ENCODE assay signal across 10 cellular contexts in the genomic region with DNA sequence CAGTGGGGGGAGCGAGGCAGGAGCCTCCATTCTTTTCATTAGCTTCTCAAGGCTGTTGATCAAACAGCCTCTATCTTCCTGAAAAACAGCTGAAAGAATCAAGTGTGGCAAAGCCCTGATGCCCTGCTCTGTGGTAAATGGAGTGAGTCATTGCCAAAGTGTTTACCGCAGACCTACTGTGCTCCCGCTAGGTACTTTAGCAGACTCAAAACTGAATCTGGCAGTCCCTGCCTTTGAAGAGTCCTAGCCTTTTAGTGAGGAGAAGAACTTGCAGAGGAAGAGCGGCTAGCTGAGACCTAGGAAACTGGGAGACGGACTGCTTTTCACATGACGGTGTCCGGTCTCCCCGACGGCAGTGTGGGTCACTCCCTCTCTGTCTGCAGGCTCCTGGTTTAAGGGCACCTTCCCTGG. TPM values are rescaled to one million over a fixed set of nuclear protein-coding genes. Genes with fewer than 3 reads are reported as not detected.
DNase-seq lines count a peak whose midpoint lies in the region; ATAC-seq and TF ChIP-seq lines count a peak whose summit lies in the region.
"Had no signal": no experiment of that assay in that cellular context is flagged by ENCODE, and none has a peak within 500 bp of the region (broad histone marks: within the 10 kb centered on the region; RNA-seq: fewer than 3 reads in every experiment).

No MANE protein-coding gene starts in this region.

- H3K9me3 ChIP-seq in mammary epithelial cell (replicated peaks; ENCODE audit: insufficient read depth, low read length) (no peaks in the 10 kb centered on the region), RWPE2 (ENCODE audit: severe bottlenecking) (no peaks in the 10 kb centered on the region)
- H3K9me3 ChIP-seq: Peyer's patch had no signal

- no peak overlapping the region for H3K4me2 ChIP-seq in mammary epithelial cell (ENCODE audit: insufficient read depth, low read depth, low read length)

- H3K27me3 ChIP-seq in mammary epithelial cell (ENCODE audit: insufficient read depth, low read length) (peaks cover 8% of the 10 kb centered on the region), RWPE2 (ENCODE audit: insufficient read depth, poor library complexity, severe bottlenecking) (no peaks in the 10 kb centered on the region)

- H3K4me1 Mint-ChIP-seq in MCF 10A (ENCODE audit: insufficient read depth, unreplicated experiment) (peaks cover 13% of the 10 kb centered on the region), glutamatergic neuron (ENCODE audit: low read depth, unreplicated experiment) (peaks cover 13% of the 10 kb centered on the region), type B pancreatic cell (ENCODE audit: unreplicated experiment) (peaks cover 14% of the 10 kb centered on the region)

- H3K9me3 Mint-ChIP-seq in MCF 10A (ENCODE audit: unreplicated experiment), result no peaks in the 10 kb centered on the region
- peaks cover 7% of the 10 kb centered on the region for H3K9me3 Mint-ChIP-seq in glutamatergic neuron (ENCODE audit: unreplicated experiment)
- no peaks in the 10 kb centered on the region for H3K9me3 Mint-ChIP-seq in type B pancreatic cell

- H3K9ac ChIP-seq in mammary epithelial cell (ENCODE audit: insufficient read depth, low read length), result no peak overlapping the region

- POLR2A ChIA-PET in MCF 10A (lab: Yijun Ruan, JAX), result interaction anchor here (1.2 to 1.9 kb wide), 2 partner anchors 11 to 25 kb away, joined by 3 to 7 read pairs; no protein-coding TSS in a partner anchor

- CTCF ChIA-PET in MCF 10A (lab: Yijun Ruan, JAX) (interaction anchor here (0.6 to 1.9 kb wide), 5 partner anchors 9 to 907 kb away, joined by 3 to 8 read pairs (median 3); no protein-coding TSS in a partner anchor), mammary epithelial cell (lab: Charles Lee; ENCODE audit: low non-redundant PET) (no interaction called here)

- DNase-seq in MCF 10A (ENCODE audit: unreplicated experiment) (no peak), mammary epithelial cell (no peak), RWPE2 (ENCODE audit: low spot score) (peak; percentile 62), glutamatergic neuron (no peak), type B pancreatic cell (ENCODE audit: extremely low spot score, unreplicated experiment) (peak; percentile 44)

- in situ Hi-C loops in mammary epithelial cell (cut with MboI; ENCODE audit: low sequenced_read_pairs in 2 of 2), result no loop called here

- ATAC-seq in RWPE2 (ENCODE audit: low read depth) (no peak), GM18502 (IDR thresholded peaks at IDR 0.05; ENCODE audit: poor library complexity, unreplicated experiment) (no peak), HG03520 (IDR thresholded peaks at IDR 0.05; ENCODE audit: unreplicated experiment) (no peak), GM21447 (IDR thresholded peaks at IDR 0.05; ENCODE audit: unreplicated experiment) (no peak)
- ATAC-seq: left lobe of liver had no signal

- BruUV-seq in MCF 10A (replicated peaks; lab: Mats Ljungman, UMichigan) (no TSS peak), mammary epithelial cell (replicated peaks; lab: Mats Ljungman, UMichigan) (no TSS peak)

- H3K27ac ChIP-seq in mammary epithelial cell (ENCODE audit: insufficient read depth, low read depth, low read length) (no peak overlapping the region), RWPE2 (ENCODE audit: poor library complexity, severe bottlenecking) (no peak overlapping the region)

- H4K20me1 ChIP-seq in mammary epithelial cell (ENCODE audit: insufficient read depth, low read length), result no peaks in the 10 kb centered on the region

- peak overlapping the region; percentile 32 for H3K27ac Mint-ChIP-seq in MCF 10A (ENCODE audit: low read depth, unreplicated experiment)
- no peak overlapping the region for H3K27ac Mint-ChIP-seq in glutamatergic neuron (ENCODE audit: unreplicated experiment)
- H3K27ac Mint-ChIP-seq in type B pancreatic cell, result no peak overlapping the region

- no peak overlapping the region for H3K4me3 Mint-ChIP-seq in MCF 10A (ENCODE audit: unreplicated experiment)
- H3K4me3 Mint-ChIP-seq in glutamatergic neuron (ENCODE audit: unreplicated experiment), result peak overlapping the region; percentile 27
- peak overlapping the region; percentile 62 for H3K4me3 Mint-ChIP-seq in type B pancreatic cell

- H3K36me3 ChIP-seq in mammary epithelial cell (ENCODE audit: insufficient read depth, low read length) (no peaks in the 10 kb centered on the region), RWPE2 (ENCODE audit: low read depth) (no peaks in the 10 kb centered on the region)
- H3K36me3 ChIP-seq: Peyer's patch had no signal

- TF ChIP-seq CTCF in MCF 10A (IDR thresholded peaks at IDR 0.05; ENCODE audit: unreplicated experiment) (no peak), mammary epithelial cell (conservative IDR thresholded peaks at IDR 0.05 in 1 of 2, IDR thresholded peaks at IDR 0.05 in 1 of 2; ENCODE audit: extremely low read depth in 1 of 2, insufficient read depth in 1 of 2, low read depth in 1 of 2, low read length in 2 of 2) (no peak), RWPE2 (IDR thresholded peaks at IDR 0.05; ENCODE audit: poor library complexity, severe bottlenecking) (no peak), glutamatergic neuron (IDR thresholded peaks at IDR 0.05; ENCODE audit: partially characterized antibody, unreplicated experiment) (no peak), type B pancreatic cell (conservative IDR thresholded peaks at IDR 0.05) (no peak)

- dilution Hi-C loops in mammary epithelial cell (cut with HindIII; ENCODE audit: low sequenced_read_pairs), result no loop called here

- intact Hi-C loops in MCF 10A (cut with micrococcal nuclease) (no loop called here), mammary epithelial cell (cut with micrococcal nuclease) (no loop called here)

- 90% methylated on average over 9 of the region's 9 CpGs for WGBS in mammary epithelial cell (ENCODE audit: low coverage, missing lambda C conversion rate)

- H3K36me3 Mint-ChIP-seq in MCF 10A (ENCODE audit: insufficient read depth, unreplicated experiment) (no peaks in the 10 kb centered on the region), glutamatergic neuron (ENCODE audit: unreplicated experiment) (no peaks in the 10 kb centered on the region), type B pancreatic cell (no peaks in the 10 kb centered on the region)

- H2AFZ ChIP-seq in mammary epithelial cell (ENCODE audit: low read depth, low read length), result no peak overlapping the region

- H3K4me1 ChIP-seq in mammary epithelial cell (ENCODE audit: insufficient read depth, low read length) (peaks cover 18% of the 10 kb centered on the region), RWPE2 (ENCODE audit: insufficient read depth, poor library complexity, severe bottlenecking) (peaks cover 13% of the 10 kb centered on the region)

- no peak overlapping the region for H3K4me3 ChIP-seq in mammary epithelial cell (replicated peaks in 1 of 3; ENCODE audit: insufficient read depth in 1 of 3, low read depth in 2 of 3, low read length in 3 of 3)
- H3K4me3 ChIP-seq in RWPE2 (ENCODE audit: severe bottlenecking), result no peak overlapping the region

- H3K27me3 Mint-ChIP-seq in MCF 10A (ENCODE audit: insufficient read depth, unreplicated experiment), result no peaks in the 10 kb centered on the region
- peaks cover 12% of the 10 kb centered on the region for H3K27me3 Mint-ChIP-seq in glutamatergic neuron (ENCODE audit: unreplicated experiment)
- peaks cover 23% of the 10 kb centered on the region for H3K27me3 Mint-ChIP-seq in type B pancreatic cell

- H3K79me2 ChIP-seq in mammary epithelial cell (ENCODE audit: insufficient read depth, low read length), result no peaks in the 10 kb centered on the region

RNA-seq across cellular contexts. Expression of gene ANKRD33B, which starts 3.3 kb away (rescaled TPM):
- total RNA-seq in MCF 10A (2022) (3.1 TPM in 2 replicates), mammary epithelial cell (1 to 10 TPM in 1 of 2 donors, under 1 TPM in 1; under 0.01 to 1.8 TPM), glutamatergic neuron (ENCODE audit: unreplicated experiment) (14.5 TPM), type B pancreatic cell (ENCODE audit: low replicate concordance) (3.4 and 5.4 TPM in 2 replicates)
- polyA plus RNA-seq in mammary epithelial cell, result 0.50 TPM
- polyA minus RNA-seq in mammary epithelial cell, result 2.3 TPM

Comparison
In these comparisons a context has a peak if more than half of its experiments do, and no peak if none do; other contexts are left out.
1. DNase-seq: peak in RWPE2 (single experiment) and type B pancreatic cell (single experiment); none in MCF 10A (single experiment), mammary epithelial cell (single experiment) and glutamatergic neuron (single experiment).